In the genomic region with DNA sequence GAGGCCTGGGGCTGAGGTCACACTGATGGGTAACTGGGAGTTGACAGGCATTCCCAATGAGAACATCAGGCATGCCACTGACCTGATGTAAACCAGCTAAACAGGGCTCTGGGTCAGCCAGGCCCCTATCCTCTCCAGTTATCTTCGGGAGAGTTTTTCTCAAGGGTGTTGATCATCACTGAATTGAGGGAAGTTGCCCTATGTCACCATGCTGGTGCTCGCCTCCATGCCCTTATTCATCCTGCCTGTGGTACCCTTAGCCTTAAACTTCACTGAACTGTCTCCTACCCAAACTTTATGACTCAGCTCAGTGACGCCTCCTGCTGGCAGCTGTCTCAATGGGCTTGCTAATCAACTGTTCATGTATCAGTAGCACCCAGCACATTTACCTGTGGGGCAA, we compare ENCODE assay signal across 10 cellular contexts.
A peak's percentile ranks its signal among the peaks of the same experiment; 100 is the strongest.
DNase-seq lines count a peak whose midpoint lies in the region; ATAC-seq and TF ChIP-seq lines count a peak whose summit lies in the region.
"Had no signal": no experiment of that assay in that cellular context is flagged by ENCODE, and none has a peak within 500 bp of the region (broad histone marks: within the 10 kb centered on the region; RNA-seq: fewer than 3 reads in every experiment).

No MANE protein-coding gene starts in this region.

- DNase-seq in activated T-cell treated with anti-CD3 and anti-CD28 coated beads for 48 hours (ENCODE audit: low read depth) (peak; percentile 13), RPMI8226 (peak; percentile 12), heart right ventricle (peak; percentile 16 to 21), activated gamma-delta T cell treated with Interleukin-2 at 50 U/mL for 16 hours (no peak)
- DNase-seq in activated T-cell treated with anti-CD3 and anti-CD28 coated beads, Interleukin-2, amount 50 U/mL, for 1 hour, result no peak
- DNase-seq in stimulated activated CD8-positive, alpha-beta memory T cell treated with anti-CD3 and anti-CD28 coated beads, Interleukin-4, amount 100 ng/mL, for 48 hours, result peak; percentile 62
- DNase-seq in naive thymus-derived CD8-positive, alpha-beta T cell, result no peak
- DNase-seq: tibial artery had no signal

- peaks cover 6 to 26% (median 15%) of the 10 kb centered on the region in 5 donors for H3K27me3 Mint-ChIP-seq in naive thymus-derived CD8-positive, alpha-beta T cell

- peak in 7 of 9 donors; percentile 14 to 46 (median 36) for TF ChIP-seq CTCF in heart right ventricle (IDR thresholded peaks at IDR 0.05)

- no peak overlapping the region for H3K4me3 ChIP-seq in heart right ventricle
- H3K4me3 ChIP-seq: BLaER1 treated with 17β-estradiol and CSF1 and Interleukin-3, amounts not matched to agents 10 nM and 100 nM; tibial artery had no signal

- H3K9me3 Mint-ChIP-seq in naive thymus-derived CD8-positive, alpha-beta T cell, result peaks cover 0 to 19% (median 4%) of the 10 kb centered on the region in 9 donors

- H3K9me3 ChIP-seq in heart right ventricle, result peaks cover 0 to 12% (median 0%) of the 10 kb centered on the region in 11 donors
- H3K9me3 ChIP-seq: tibial artery had no signal

- ATAC-seq in heart right ventricle, result peak in 6 of 8 donors; percentile 25 to 98 (median 74)
- ATAC-seq in GM19324 (IDR thresholded peaks at IDR 0.05; ENCODE audit: low FRiP score, unreplicated experiment), result no peak
- no peak for ATAC-seq in naive thymus-derived CD8-positive, alpha-beta T cell

- no peak overlapping the region for H3K27ac Mint-ChIP-seq in naive thymus-derived CD8-positive, alpha-beta T cell

- intact Hi-C loops in heart right ventricle (cut with DNase I), result no loop called here

- H3K36me3 Mint-ChIP-seq in naive thymus-derived CD8-positive, alpha-beta T cell, result no peaks in the 10 kb centered on the region

- WGBS in heart right ventricle, 2 donors, result 48 to 59% methylated on average over 3 of the region's 3 CpGs

- no peak overlapping the region for H3K27ac ChIP-seq in heart right ventricle
- H3K27ac ChIP-seq: BLaER1 treated with 17β-estradiol and CSF1 and Interleukin-3, amounts not matched to agents 10 nM and 100 nM; tibial artery had no signal

- no peaks in the 10 kb centered on the region for H3K4me1 Mint-ChIP-seq in naive thymus-derived CD8-positive, alpha-beta T cell

- H3K4me1 ChIP-seq in heart right ventricle, result peaks cover 0 to 6% (median 0%) of the 10 kb centered on the region in 9 donors

- no peak overlapping the region for H3K4me3 Mint-ChIP-seq in naive thymus-derived CD8-positive, alpha-beta T cell

- POLR2A ChIA-PET in naive thymus-derived CD8-positive, alpha-beta T cell (lab: Charles Lee), result no interaction called here

- no peaks in the 10 kb centered on the region for H3K27me3 ChIP-seq in heart right ventricle
- H3K27me3 ChIP-seq: BLaER1 treated with 17β-estradiol and CSF1 and Interleukin-3, amounts not matched to agents 10 nM and 100 nM; tibial artery had no signal

- no peaks in the 10 kb centered on the region for H3K36me3 ChIP-seq in heart right ventricle
- H3K36me3 ChIP-seq: BLaER1 treated with 17β-estradiol and CSF1 and Interleukin-3, amounts not matched to agents 10 nM and 100 nM; tibial artery had no signal

Comparison
In these comparisons a context has a peak if more than half of its experiments do, and no peak if none do; other contexts are left out.
1. DNase-seq: peak in activated T-cell treated with anti-CD3 and anti-CD28 coated beads for 48 hours (single experiment), RPMI8226 (single experiment), heart right ventricle (2 of 2) and stimulated activated CD8-positive, alpha-beta memory T cell treated with anti-CD3 and anti-CD28 coated beads, Interleukin-4, amount 100 ng/mL, for 48 hours (single experiment); none in activated T-cell treated with anti-CD3 and anti-CD28 coated beads, Interleukin-2, amount 50 U/mL, for 1 hour (single experiment), activated gamma-delta T cell treated with Interleukin-2 at 50 U/mL for 16 hours (single experiment) and naive thymus-derived CD8-positive, alpha-beta T cell (0 of 10).
2. ATAC-seq: peak in heart right ventricle (6 of 8); none in GM19324 (single experiment) and naive thymus-derived CD8-positive, alpha-beta T cell (0 of 2).